In the genomic region with DNA sequence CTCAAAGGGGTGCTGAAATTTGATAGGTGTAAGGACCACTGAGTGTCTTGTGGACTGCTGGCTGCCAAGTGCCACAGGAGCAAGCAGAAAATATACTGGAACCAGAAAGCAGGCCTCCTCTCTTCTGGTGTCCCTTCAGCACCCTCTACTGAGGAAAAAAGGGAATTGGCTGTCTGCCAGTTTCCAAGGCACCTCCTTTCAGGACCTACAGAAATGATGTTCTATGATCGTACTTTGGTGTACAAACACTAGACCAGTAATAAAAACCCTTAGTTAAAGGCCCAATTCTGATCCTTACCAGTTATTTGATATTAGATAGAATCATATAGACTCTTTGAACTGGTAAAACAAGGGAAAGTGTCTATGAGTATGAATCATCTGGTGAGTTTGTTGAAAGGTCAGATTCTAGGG, we compare ENCODE assay signal across 8 cellular contexts. TPM values are rescaled to one million over a fixed set of nuclear protein-coding genes. Genes with fewer than 3 reads are reported as not detected.
DNase-seq lines count a peak whose midpoint lies in the region; ATAC-seq, FAIRE-seq and TF ChIP-seq lines count a peak whose summit lies in the region.

No MANE protein-coding gene starts in this region.

- H3K27ac Mint-ChIP-seq in T-helper 17 cell = no peak overlapping the region

- peak; percentile 71 for DNase-seq in AG08395 (ENCODE audit: low spot score)
- DNase-seq in GM12891 (ENCODE audit: insufficient read length, low spot score) = peak; percentile 24
- DNase-seq in NCI-H1694 treated with DMSO at 0.1 percent for 48 hours (lab: John Stamatoyannopoulos, UW) = peak; percentile 79
- DNase-seq in T-helper 17 cell = peak in 1 of 3 donors; percentile 32
- peak; percentile 39 for DNase-seq in central memory CD4-positive, alpha-beta T cell
- peak; percentile 77 for DNase-seq in kidney tubule cell (ENCODE audit: low spot score)
- peak; percentile 24 to 31 (median 25) for DNase-seq in stimulated activated CD4-positive, alpha-beta T cell treated with anti-CD3 and anti-CD28 coated beads, TNF-alpha, amount 100 ng/mL, for 48 hours (ENCODE audit: low read depth in 3 of 3)
- no peak for DNase-seq in NK-92 (lab: John Stamatoyannopoulos, UW; ENCODE audit: unreplicated experiment)

- no peaks in the 10 kb centered on the region for H3K9me3 ChIP-seq in T-helper 17 cell (ENCODE audit: control insufficient read depth, low read length, poor library complexity, severe bottlenecking)

- H3K27me3 Mint-ChIP-seq in T-helper 17 cell = no peaks in the 10 kb centered on the region

- peak; percentile 56 for ATAC-seq in T-helper 17 cell

- FAIRE-seq in GM12891 (lab: Jason Lieb, UNC) = no peak

- peaks cover 2% of the 10 kb centered on the region for H3K36me3 Mint-ChIP-seq in T-helper 17 cell (ENCODE audit: low read depth)

- no peak overlapping the region for H3K4me3 Mint-ChIP-seq in T-helper 17 cell

- no peak for TF ChIP-seq POLR2A in GM12891 (IDR thresholded peaks at IDR 0.05; ENCODE audit: low read depth, low read length)

- peaks cover 7% of the 10 kb centered on the region for H3K4me1 Mint-ChIP-seq in T-helper 17 cell

TF ChIP-seq in GM12891, 5 proteins besides CTCF, POLR2A, EP300 and RAD21:
- TF ChIP-seq POLR2AphosphoS5 (IDR thresholded peaks at IDR 0.05; ENCODE audit: low read depth, low read length) = no peak

RNA-seq across cellular contexts. Expression of gene BCAS3, which starts 35.8 kb away (rescaled TPM):
- 3.5 TPM for polyA plus RNA-seq in GM12891 (2012; ENCODE audit: low read depth, missing spikeins)
- 10 to 100 TPM; 39.0 to 50.0 TPM for total RNA-seq in T-helper 17 cell

RNA-seq across cellular contexts. Expression of gene PPM1D, which starts 41.8 kb away (rescaled TPM):
- polyA plus RNA-seq in GM12891 (2012; ENCODE audit: low read depth, missing spikeins) = 5.2 TPM
- total RNA-seq in T-helper 17 cell = 10 to 100 TPM; 20.0 to 24.5 TPM
